1 cellular context compared by ENCODE assay signal in the genomic region with DNA sequence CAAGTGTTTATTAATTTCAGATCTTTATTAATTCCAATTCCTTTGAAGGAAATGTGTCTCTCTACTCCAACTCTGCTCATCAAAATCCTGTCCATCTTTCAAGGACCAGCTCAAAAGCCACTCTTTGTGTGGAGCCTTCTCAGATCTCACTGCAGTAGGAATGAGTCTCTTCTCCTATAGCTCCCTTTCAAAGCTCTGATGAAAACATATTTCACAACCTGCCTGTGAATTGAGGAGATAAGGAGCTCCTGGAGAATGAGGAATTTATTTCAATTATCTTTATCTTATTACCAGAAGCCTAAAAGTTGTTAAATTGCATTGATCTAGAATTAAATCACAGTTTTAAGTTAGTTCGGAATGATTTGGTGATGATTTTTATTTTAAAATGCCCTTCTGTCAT.
TF ChIP-seq lines count a peak whose summit lies in the region.

No MANE protein-coding gene starts in this region.

TF ChIP-seq in K562, 482 proteins besides CTCF, POLR2A, EP300 and RAD21 (continued from another document):
- TF ChIP-seq CHCHD3 (CRISPR knock-in tag; IDR thresholded peaks at IDR 0.05) = no peak
- no peak for TF ChIP-seq LARP7 (IDR thresholded peaks at IDR 0.05)
- no peak for TF ChIP-seq DPF2 (IDR thresholded peaks at IDR 0.05)
- no peak for TF ChIP-seq ZNF609 (CRISPR knock-in tag; IDR thresholded peaks at IDR 0.05; ENCODE audit: borderline replicate concordance)
- TF ChIP-seq, protein P1, sequence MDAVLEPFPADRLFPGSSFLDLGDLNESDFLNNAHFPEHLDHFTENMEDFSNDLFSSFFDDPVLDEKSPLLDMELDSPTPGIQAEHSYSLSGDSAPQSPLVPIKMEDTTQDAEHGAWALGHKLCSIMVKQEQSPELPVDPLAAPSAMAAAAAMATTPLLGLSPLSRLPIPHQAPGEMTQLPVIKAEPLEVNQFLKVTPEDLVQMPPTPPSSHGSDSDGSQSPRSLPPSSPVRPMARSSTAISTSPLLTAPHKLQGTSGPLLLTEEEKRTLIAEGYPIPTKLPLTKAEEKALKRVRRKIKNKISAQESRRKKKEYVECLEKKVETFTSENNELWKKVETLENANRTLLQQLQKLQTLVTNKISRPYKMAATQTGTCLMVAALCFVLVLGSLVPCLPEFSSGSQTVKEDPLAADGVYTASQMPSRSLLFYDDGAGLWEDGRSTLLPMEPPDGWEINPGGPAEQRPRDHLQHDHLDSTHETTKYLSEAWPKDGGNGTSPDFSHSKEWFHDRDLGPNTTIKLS (IDR thresholded peaks at IDR 0.05; ENCODE audit: borderline replicate concordance, low read depth) = no peak
